Comparison of ENCODE assay signal across 8 cellular contexts in the genomic region with DNA sequence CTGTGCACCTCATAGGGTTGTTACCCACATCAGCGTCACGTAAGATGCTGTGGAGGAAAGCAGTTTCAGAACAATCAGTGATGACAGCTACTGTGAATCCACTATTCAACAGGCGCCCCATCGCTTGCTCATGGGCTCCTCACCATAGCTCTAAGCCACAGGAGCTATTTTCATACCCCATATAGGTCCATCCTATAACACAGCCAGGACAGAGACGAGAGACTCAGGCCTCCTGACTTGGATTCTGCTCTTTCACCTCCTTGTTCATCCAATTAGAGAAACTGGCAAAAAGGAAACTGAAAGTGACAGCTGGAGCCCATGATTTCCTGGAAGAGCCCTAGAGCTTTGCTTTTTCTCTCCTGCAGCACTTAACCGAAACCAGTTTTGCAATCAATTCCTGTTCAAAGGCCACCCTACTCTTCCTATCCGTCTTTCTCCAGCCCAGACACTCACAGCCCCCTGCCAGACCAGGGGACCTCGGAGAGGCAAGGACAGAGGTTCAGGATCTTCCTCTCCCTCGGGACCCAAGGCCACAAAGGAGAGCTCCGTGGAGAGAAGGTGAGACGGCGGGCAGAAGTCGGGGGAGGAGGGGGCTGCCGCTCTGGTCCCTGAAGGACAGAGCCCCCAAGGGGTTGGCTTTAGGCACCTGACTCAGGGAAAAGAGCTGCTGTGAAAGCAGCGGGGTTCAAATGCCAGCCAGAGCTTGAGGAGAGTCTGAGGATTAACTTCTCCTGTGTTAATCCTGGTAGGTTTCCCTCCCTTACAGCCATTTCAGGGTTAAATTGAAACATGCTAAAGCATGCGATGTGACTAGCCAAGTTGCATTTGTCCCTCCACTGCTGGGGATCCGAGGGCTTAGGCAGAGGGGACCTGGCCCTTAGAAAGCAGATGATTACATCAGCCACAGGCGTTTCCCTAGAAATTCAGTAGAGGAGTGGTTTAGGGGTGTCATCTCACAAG. TPM values are rescaled to one million over a fixed set of nuclear protein-coding genes. Genes with fewer than 3 reads are reported as not detected.
DNase-seq lines count a peak whose midpoint lies in the region; ATAC-seq and TF ChIP-seq lines count a peak whose summit lies in the region.

APOL6 (plus strand) TSS at position 381 of the 960 bp plus-strand sequence. CDS start 7,980 bp downstream, outside the sequence.

- in situ Hi-C loops in GM13977 (cut with MboI; ENCODE audit: low pct_unique_long_range_greater_than_20kb, low sequenced_read_pairs, unreplicated experiment): no loop called here

- H3K36me3 ChIP-seq in right atrium auricular region: no peaks in the 10 kb centered on the region

- no peaks in the 10 kb centered on the region for H3K27me3 ChIP-seq in right atrium auricular region

- ATAC-seq in HG03442 (IDR thresholded peaks at IDR 0.05; ENCODE audit: unreplicated experiment) (peak; percentile 43), HG03521 (IDR thresholded peaks at IDR 0.05; ENCODE audit: unreplicated experiment) (no peak), HG02973 (IDR thresholded peaks at IDR 0.05; ENCODE audit: unreplicated experiment) (no peak)

- TF ChIP-seq CTCF in GM13977 (IDR thresholded peaks at IDR 0.05; ENCODE audit: extremely low read depth, insufficient read depth, missing control alignments) (no peak), right atrium auricular region (IDR thresholded peaks at IDR 0.05) (no peak)

- H3K4me3 ChIP-seq in right atrium auricular region (peak within 1 kb of the TSS; percentile 44 to 62), skeletal muscle cell (ENCODE audit: low read depth, low read length) (peak within 1 kb of the TSS; percentile 62)

- peak within 1 kb of the TSS; percentile 65 for H3K27ac ChIP-seq in adipose tissue (ENCODE audit: low read depth, low read length)
- H3K27ac ChIP-seq in right atrium auricular region: peak within 1 kb of the TSS; percentile 78 to 84

- no peaks in the 10 kb centered on the region for H3K9me3 ChIP-seq in right atrium auricular region

- 6 to 19% (median 7%) methylated on average over 18 of the region's 18 CpGs for WGBS in adipose tissue, 3 donors

- DNase-seq in GM13977 (ENCODE audit: low spot score): peak; percentile 57
- peak; percentile 22 for DNase-seq in T follicular helper cell (ENCODE audit: low read depth)
- no peak for DNase-seq in right atrium auricular region (ENCODE audit: low spot score)
- DNase-seq in skeletal muscle cell (ENCODE audit: low read depth): peak; percentile 54

- H3K4me1 ChIP-seq in right atrium auricular region: peaks cover 0 to 32% of the 10 kb centered on the region in 2 donors

RNA-seq across cellular contexts. Expression of gene APOL6, which starts in this region (rescaled TPM):
- polyA plus RNA-seq in adipose tissue: 10 to 100 TPM in 2 of 3 donors, 1 to 10 TPM in 1; 3.6 to 35.1 (median 11.6) TPM
- total RNA-seq in right atrium auricular region: 1 to 10 TPM; 7.5 to 8.5 TPM
